16 cellular contexts compared by ENCODE assay signal in genomic region chr18:58558514-58558913, GRCh38.
DNase-seq lines count a peak whose midpoint lies in the region; ATAC-seq, FAIRE-seq and TF ChIP-seq lines count a peak whose summit lies in the region.
"Had no signal": no experiment of that assay in that cellular context is flagged by ENCODE, and none has a peak within 500 bp of the region (broad histone marks: within the 10 kb centered on the region; RNA-seq: fewer than 3 reads in every experiment).

No MANE protein-coding gene starts in this region.

- 71 to 89% (median 74%) methylated on average over 4 of the region's 4 CpGs for WGBS in psoas muscle, 3 donors
- WGBS in lower leg skin, 2 donors: 91 to 95% methylated on average over 4 of the region's 4 CpGs

- H3K4me1 ChIP-seq in psoas muscle: peaks cover 44% of the 10 kb centered on the region

- H3K27me3 ChIP-seq in psoas muscle (ENCODE audit: insufficient read depth in 3 of 3, low read length in 2 of 3): no peaks in the 10 kb centered on the region

- intact Hi-C loops in psoas muscle (cut with DNase I): no loop called here
- intact Hi-C loops in lower leg skin (cut with DNase I; ENCODE audit: low total_unique reads): no loop called here
- intact Hi-C loops in left colon (cut with DNase I, micrococcal nuclease): no loop called here

- in situ Hi-C loops in astrocyte of the spinal cord (cut with HindIII; ENCODE audit: low sequenced_read_pairs): no loop called here

- ATAC-seq in psoas muscle (no peak), left colon (no peak)
- ATAC-seq: GM23338, HepG2 had no signal

- no peaks in the 10 kb centered on the region for H3K9me3 ChIP-seq in psoas muscle

- no peak overlapping the region for H3K4me3 ChIP-seq in astrocyte of the spinal cord (ENCODE audit: low read depth, low read length)
- no peak overlapping the region for H3K4me3 ChIP-seq in psoas muscle
- no peak overlapping the region for H3K4me3 ChIP-seq in lower leg skin (ENCODE audit: low read depth, poor library complexity, severe bottlenecking)
- H3K4me3 ChIP-seq: GM23338, PC-9 had no signal

- DNase-seq in D721Med (ENCODE audit: insufficient read length, low spot score): no peak
- DNase-seq in GM12892 (ENCODE audit: insufficient read length): no peak
- no peak for DNase-seq in astrocyte of the spinal cord (ENCODE audit: low read depth, low spot score)
- DNase-seq in psoas muscle: no peak
- no peak for DNase-seq in lower leg skin (ENCODE audit: low spot score in 2 of 2)
- no peak for DNase-seq in left colon
- DNase-seq in NCI-H2227 (lab: John Stamatoyannopoulos, UW; ENCODE audit: unreplicated experiment): no peak
- DNase-seq: C1 segment of cervical spinal cord, DMS153, EL, NCI-H1930, NCI-H2171, NCI-H774, PC-9 had no signal

- H3K36me3 ChIP-seq in psoas muscle (ENCODE audit: insufficient read depth in 1 of 2, low read depth in 1 of 2): no peaks in the 10 kb centered on the region

- TF ChIP-seq POLR2A in GM12892 (IDR thresholded peaks at IDR 0.05; ENCODE audit: low read depth, low read length): no peak
- TF ChIP-seq POLR2A in lower leg skin (IDR thresholded peaks at IDR 0.05): no peak

- peak overlapping the region; percentile 93 for H3K27ac ChIP-seq in psoas muscle
- H3K27ac ChIP-seq: PC-9 had no signal

- FAIRE-seq in D721Med (lab: Jason Lieb, UNC) (peak; percentile 97), GM12892 (lab: Jason Lieb, UNC) (peak; percentile 83)
- FAIRE-seq: HepG2 had no signal

- TF ChIP-seq CTCF in D721Med (IDR thresholded peaks at IDR 0.05; ENCODE audit: insufficient read depth, missing control alignments) (no peak), astrocyte of the spinal cord (IDR thresholded peaks at IDR 0.05; ENCODE audit: low read depth, low read length) (peak; percentile 3), psoas muscle (IDR thresholded peaks at IDR 0.05) (no peak), lower leg skin (IDR thresholded peaks at IDR 0.05) (no peak)
